ENCODE assay signal across 24 cellular contexts in the genomic region with DNA sequence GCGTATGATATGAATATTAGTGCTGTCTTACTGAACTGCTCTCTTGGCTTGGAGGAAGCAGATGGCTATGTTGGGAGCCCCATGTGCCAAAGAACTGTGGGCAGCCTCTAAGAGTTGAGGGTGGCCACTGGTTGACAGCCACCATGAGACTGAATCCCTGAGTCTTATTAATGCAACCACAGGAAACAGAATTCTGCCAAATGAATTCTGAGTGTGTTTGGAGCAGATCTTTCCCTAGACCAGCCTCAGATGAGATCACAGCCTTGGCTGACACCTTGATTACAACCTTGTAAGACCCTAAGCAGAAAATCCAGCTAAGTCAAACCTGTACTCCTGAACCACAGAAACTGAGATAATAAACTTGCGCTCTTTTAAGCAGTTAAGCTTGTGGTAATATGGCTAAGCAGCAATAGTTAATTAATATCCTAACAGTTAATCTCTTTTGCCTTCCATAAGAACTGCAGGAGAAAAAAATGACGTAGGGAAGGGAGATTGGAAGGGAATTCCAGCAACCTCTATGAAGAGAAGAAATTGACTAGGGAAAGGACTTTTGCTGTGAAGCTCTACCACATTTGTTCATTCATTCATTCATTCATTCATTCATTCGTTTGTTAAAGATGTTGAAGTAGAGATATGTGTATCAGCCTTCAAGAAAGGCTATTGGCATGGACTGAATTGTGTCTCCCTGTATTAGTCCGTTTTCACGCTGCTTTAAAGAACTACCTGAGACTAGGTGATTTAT. TPM values are rescaled to one million over a fixed set of nuclear protein-coding genes. Genes with fewer than 3 reads are reported as not detected.
DNase-seq lines count a peak whose midpoint lies in the region; ATAC-seq, FAIRE-seq and TF ChIP-seq lines count a peak whose summit lies in the region.
"Had no signal": no experiment of that assay in that cellular context is flagged by ENCODE, and none has a peak within 500 bp of the region (broad histone marks: within the 10 kb centered on the region; RNA-seq: fewer than 3 reads in every experiment).

No MANE protein-coding gene starts in this region.

- peaks cover 3% of the 10 kb centered on the region; the same call in 1 of the 2 replicates for H3K27me3 Mint-ChIP-seq in WTC11 (ENCODE audit: low read depth)

- H3K4me3 ChIP-seq in GM23248 = no peak overlapping the region
- no peak overlapping the region for H3K4me3 ChIP-seq in GM12878
- no peak overlapping the region for H3K4me3 ChIP-seq in retinal pigment epithelial cell (ENCODE audit: low read length)
- H3K4me3 ChIP-seq: BLaER1, GM23338, Peyer's patch had no signal

- no peak for TF ChIP-seq POLR2A in GM12878 (IDR thresholded peaks at IDR 0.05; ENCODE audit: low read depth, low read length)

- H3K9me3 Mint-ChIP-seq in WTC11 = peaks cover 10% of the 10 kb centered on the region
- H3K9me3 Mint-ChIP-seq: CD4-positive, alpha-beta T cell had no signal

- H3K9me2 ChIP-seq in GM23248 (ENCODE audit: insufficient read depth) = no peaks in the 10 kb centered on the region

- no peak for TF ChIP-seq EP300 in GM12878 (IDR thresholded peaks at IDR 0.05; ENCODE audit: borderline replicate concordance in 1 of 2, control insufficient read depth in 1 of 2, low read depth in 2 of 2, low read length in 2 of 2)

- no peaks in the 10 kb centered on the region for H3K79me2 ChIP-seq in GM23248 (ENCODE audit: insufficient read depth)
- no peaks in the 10 kb centered on the region for H3K79me2 ChIP-seq in GM12878 (ENCODE audit: control insufficient read depth, insufficient read depth, low read length)

- DNase-seq in GM23248 (peak; percentile 21), NCI-H82 (lab: John Stamatoyannopoulos, UW) (peak; percentile 79), GM12878 (ENCODE audit: low read depth, low spot score) (no peak), retinal pigment epithelial cell (ENCODE audit: low read depth) (peak; percentile 64), WTC11 (ENCODE audit: low spot score) (no peak), A172 (ENCODE audit: low spot score) (no peak)
- DNase-seq: Caco-2; CD4-positive, alpha-beta T cell; DMS153; Kasumi-1; MM.1S; NCI-H1092 treated with DMSO at 0.1 percent for 48 hours; NCI-H146; NCI-H2081; NCI-H2171; NCI-H345; NCI-H524; NCI-H774; Peyer's patch had no signal

- no peaks in the 10 kb centered on the region for H3K27me3 ChIP-seq in GM23248 (replicated peaks; ENCODE audit: insufficient read depth)
- H3K27me3 ChIP-seq in GM12878 (replicated peaks in 1 of 2; ENCODE audit: control insufficient read depth in 2 of 2, insufficient read depth in 2 of 2, low read length in 1 of 2) = no peaks in the 10 kb centered on the region
- H3K27me3 ChIP-seq: BLaER1, Peyer's patch had no signal

- H3K4me1 Mint-ChIP-seq in WTC11 = peaks cover 9% of the 10 kb centered on the region

- no peak overlapping the region for H3K27ac ChIP-seq in GM23248
- H3K27ac ChIP-seq in GM12878 (ENCODE audit: control insufficient read depth, insufficient read depth) = no peak overlapping the region
- H3K27ac ChIP-seq: BLaER1, Peyer's patch had no signal

- intact Hi-C loops in GM12878 (cut with micrococcal nuclease; ENCODE audit: unreplicated experiment) = no loop called here

- no peak overlapping the region for H2AFZ ChIP-seq in GM23248
- no peak overlapping the region for H2AFZ ChIP-seq in GM12878 (ENCODE audit: control insufficient read depth, low read depth, low read length)

- ATAC-seq in GM12878 = no peak
- no peak for ATAC-seq in GM18858 (IDR thresholded peaks at IDR 0.05; ENCODE audit: unreplicated experiment)
- no peak for ATAC-seq in WTC11
- ATAC-seq: GM23338, HCT116, SK-N-SH treated with all-trans-retinoic acid at 6 μM for 48 hours had no signal

- FAIRE-seq in GM12878 (lab: Jason Lieb, UNC) = no peak

- H3K27ac Mint-ChIP-seq in WTC11 = no peak overlapping the region
- H3K27ac Mint-ChIP-seq: CD4-positive, alpha-beta T cell; GM23338 had no signal

- H4K20me1 ChIP-seq in GM23248 (ENCODE audit: insufficient read depth) = no peaks in the 10 kb centered on the region
- no peaks in the 10 kb centered on the region for H4K20me1 ChIP-seq in GM12878 (ENCODE audit: control insufficient read depth, insufficient read depth)
- H4K20me1 ChIP-seq: BLaER1 had no signal

- H3F3A ChIP-seq in GM23248 (ENCODE audit: insufficient read depth) = peaks cover 34% of the 10 kb centered on the region

- peaks cover 12% of the 10 kb centered on the region for H3K36me3 Mint-ChIP-seq in WTC11

- no peak for TF ChIP-seq RAD21 in GM12878 (IDR thresholded peaks at IDR 0.05; ENCODE audit: insufficient read depth, low read depth, low read length)

- no TSS peak for BruUV-seq in GM12878 (replicated peaks; lab: Mats Ljungman, UMichigan)

- RAD21 ChIA-PET in GM12878 (lab: Charles Lee; ENCODE audit: unreplicated experiment) = no interaction called here

- SMC1A ChIA-PET in GM12878 (lab: Charles Lee; ENCODE audit: uncharacterized antibody, unreplicated experiment) = no interaction called here

- 91% methylated on average over 6 of the region's 6 CpGs for WGBS in GM23248 (ENCODE audit: low coverage in 1 of 2, low lambda C conversion rate in 2 of 2, missing lambda C conversion rate in 2 of 2), 2 experiments
- 45% methylated on average over 6 of the region's 6 CpGs for WGBS in GM12878 (ENCODE audit: insufficient coverage, insufficient replicate concordance, low lambda C conversion rate, missing lambda C conversion rate)

- no peak overlapping the region for H3K4me3 Mint-ChIP-seq in WTC11
- H3K4me3 Mint-ChIP-seq: CD4-positive, alpha-beta T cell; GM23338 had no signal

- H3K4me1 ChIP-seq in GM23248 (ENCODE audit: insufficient read depth) = peaks cover 47% of the 10 kb centered on the region
- no peaks in the 10 kb centered on the region for H3K4me1 ChIP-seq in GM12878 (ENCODE audit: control insufficient read depth, insufficient read depth, low read length)
- H3K4me1 ChIP-seq: BLaER1 had no signal

- H3K36me3 ChIP-seq in GM23248 (ENCODE audit: low read depth) (no peaks in the 10 kb centered on the region), GM12878 (ENCODE audit: control insufficient read depth in 2 of 2, insufficient read depth in 2 of 2, low read length in 1 of 2) (no peaks in the 10 kb centered on the region)
- H3K36me3 ChIP-seq: BLaER1, Peyer's patch had no signal

- H3K9me3 ChIP-seq in GM23248 (ENCODE audit: low read depth) = no peaks in the 10 kb centered on the region
- no peaks in the 10 kb centered on the region for H3K9me3 ChIP-seq in GM12878 (replicated peaks; ENCODE audit: control insufficient read depth, insufficient read depth, low read length)
- H3K9me3 ChIP-seq: BLaER1, Caco-2, Peyer's patch had no signal

- H3K9ac ChIP-seq in GM23248 (no peak overlapping the region), GM12878 (ENCODE audit: control insufficient read depth, insufficient read depth, low read length) (no peak overlapping the region)
- H3K9ac ChIP-seq: BLaER1 had no signal

- POLR2A ChIA-PET in GM12878 (lab: Charles Lee) (no interaction called here), WTC11 (lab: Charles Lee) (interaction anchor here (0.6 kb wide), 1 partner anchor 170 kb away, joined by 3 read pairs; no protein-coding TSS in a partner anchor)

- H3K4me2 ChIP-seq in GM23248 (ENCODE audit: unreplicated experiment) = no peak overlapping the region
- H3K4me2 ChIP-seq in GM12878 (ENCODE audit: control insufficient read depth, insufficient read depth) = no peak overlapping the region
- H3K4me2 ChIP-seq: BLaER1, GM23338 had no signal

- TF ChIP-seq CTCF in GM12878 (IDR thresholded peaks at IDR 0.05 in 2 of 3, conservative IDR thresholded peaks at IDR 0.05 in 1 of 3; ENCODE audit: control insufficient read depth in 2 of 3, extremely low read depth in 1 of 3, insufficient read depth in 1 of 3, low read depth in 3 of 3, low read length in 3 of 3) (no peak), retinal pigment epithelial cell (conservative IDR thresholded peaks at IDR 0.05; ENCODE audit: low read depth, low read length) (no peak), WTC11 (IDR thresholded peaks at IDR 0.05) (no peak)

- in situ Hi-C loops in GM23248 (cut with MboI) (no loop called here), GM12878 (cut with MboI) (no loop called here)

- CTCF ChIA-PET in GM12878 (lab: Yijun Ruan, JAX) = interaction anchor here (1.4 to 1.6 kb wide), 3 partner anchors 35 to 150 kb away, joined by 3 to 5 read pairs (median 4); no protein-coding TSS in a partner anchor
- CTCF ChIA-PET in WTC11 (lab: Charles Lee) = no interaction called here

RNA-seq across cellular contexts. Expression of gene ADM, which starts 26.8 kb away (rescaled TPM):
- 537 and 551 TPM in 2 replicates for total RNA-seq in GM23248 (2014; rRNA removed; shearing (Covaris generic))
- polyA plus RNA-seq in GM23248 (2016; fragmentation: Nextera tagmentation; extraction: Ambion mirVana) (451 and 460 TPM in 2 replicates), GM12878 (2011; rRNA removed) (2.7 and 4.2 TPM in 2 replicates), GM12878 (2014; fragmentation: Illumina TruSeq; extraction: Trizol) (not detected in 2 replicates), GM12878 (2014; fragmentation: Nextera tagmentation; extraction: Ambion mirVana) (not detected), GM12878 (2014; rRNA removed) (not detected in 2 replicates), GM12878 (2016; fragmentation: Nextera tagmentation; extraction: Ambion mirVana) (under 1 TPM in 1 of 2 experiments, not detected in 1; 0.11 TPM)
- 9.9 and 12.6 TPM in 2 replicates for total RNA-seq in GM12878 (2013; cell fraction: nucleolus; rRNA removed)
- total RNA-seq in GM12878 (2014; rRNA removed) (not detected in 2 replicates), GM12878 (2014; rRNA removed; fragmentation: Illumina TruSeq; extraction: Trizol) (not detected in 2 replicates), GM12878 (2021) (0.21 TPM in 1 of 2 replicates, not detected in the other), WTC11 (2021) (18.7 to 40.8 TPM (median 40.1 TPM) in 3 replicates)
- 1.3 TPM for polyA plus RNA-seq in GM12878 (2011; ENCODE audit: low read depth)
- 5.5 and 8.1 TPM in 2 replicates for polyA plus RNA-seq in GM12878 (2011; cell fraction: cytosol; rRNA removed)
- 3.5 and 8.1 TPM in 2 replicates for polyA plus RNA-seq in GM12878 (2011; cell fraction: nucleus; rRNA removed)
- 1.3 and 3.2 TPM in 2 replicates for polyA plus RNA-seq in GM12878 (2012)
- polyA minus RNA-seq in GM12878 (2011; rRNA and poly(A)+ RNA removed) = 1.3 and 11.4 TPM in 2 replicates
- polyA minus RNA-seq in GM12878 (2011; cell fraction: cytosol; rRNA and poly(A)+ RNA removed) = 2.0 and 3.3 TPM in 2 replicates
- polyA minus RNA-seq in GM12878 (2011; cell fraction: nucleus; rRNA and poly(A)+ RNA removed) = 3.3 and 5.6 TPM in 2 replicates
- 40.3 and 46.7 TPM in 2 replicates for total RNA-seq in A172 (2014; rRNA removed; shearing (Covaris generic))

RNA-seq across cellular contexts. Expression of gene SBF2, which starts 37.7 kb away (rescaled TPM):
- total RNA-seq in GM23248 (2014; rRNA removed; shearing (Covaris generic)) = 32.7 and 42.7 TPM in 2 replicates
- 18.8 and 21.9 TPM in 2 replicates for polyA plus RNA-seq in GM23248 (2016; fragmentation: Nextera tagmentation; extraction: Ambion mirVana)
- 21.9 and 24.8 TPM in 2 replicates for total RNA-seq in GM12878 (2013; cell fraction: nucleolus; rRNA removed)
- 0.65 and 1.6 TPM in 2 replicates for total RNA-seq in GM12878 (2014; rRNA removed)
- total RNA-seq in GM12878 (2014; rRNA removed; fragmentation: Illumina TruSeq; extraction: Trizol) = 0.92 and 1.1 TPM in 2 replicates
- total RNA-seq in GM12878 (2021) = 0.62 and 0.96 TPM in 2 replicates
- 1.8 TPM for polyA plus RNA-seq in GM12878 (2011; ENCODE audit: low read depth)
- polyA plus RNA-seq in GM12878 (2011; rRNA removed) = 1.7 and 2.3 TPM in 2 replicates
- 0.88 and 1.1 TPM in 2 replicates for polyA plus RNA-seq in GM12878 (2011; cell fraction: cytosol; rRNA removed)
- 2.2 and 2.4 TPM in 2 replicates for polyA plus RNA-seq in GM12878 (2011; cell fraction: nucleus; rRNA removed)
- 1.3 and 2.3 TPM in 2 replicates for polyA plus RNA-seq in GM12878 (2012)
- polyA plus RNA-seq in GM12878 (2014; fragmentation: Illumina TruSeq; extraction: Trizol) = 0.35 and 1.3 TPM in 2 replicates
- polyA plus RNA-seq in GM12878 (2014; fragmentation: Nextera tagmentation; extraction: Ambion mirVana) = under 1 TPM; 0.24 to 0.26 TPM
- polyA plus RNA-seq in GM12878 (2014; rRNA removed) = 0.38 and 1.1 TPM in 2 replicates
- polyA plus RNA-seq in GM12878 (2016; fragmentation: Nextera tagmentation; extraction: Ambion mirVana) = 1 to 10 TPM; 2.1 to 2.2 TPM
- 5.1 and 5.2 TPM in 2 replicates for polyA minus RNA-seq in GM12878 (2011; rRNA and poly(A)+ RNA removed)
- 2.0 and 3.2 TPM in 2 replicates for polyA minus RNA-seq in GM12878 (2011; cell fraction: cytosol; rRNA and poly(A)+ RNA removed)
- 3.7 and 5.0 TPM in 2 replicates for polyA minus RNA-seq in GM12878 (2011; cell fraction: nucleus; rRNA and poly(A)+ RNA removed)
- total RNA-seq in WTC11 (2021) = 46.2 to 53.6 TPM (median 47.6 TPM) in 3 replicates
- total RNA-seq in A172 (2014; rRNA removed; shearing (Covaris generic)) = 19.6 and 34.7 TPM in 2 replicates

Comparison
In these comparisons a context has a peak if more than half of its experiments do, and no peak if none do; other contexts are left out.
1. DNase-seq: peak in GM23248 (single experiment), NCI-H82 (single experiment) and retinal pigment epithelial cell (single experiment); none in GM12878 (single experiment), WTC11 (single experiment) and A172 (single experiment).